36 cellular contexts compared by ENCODE assay signal in the genomic region with DNA sequence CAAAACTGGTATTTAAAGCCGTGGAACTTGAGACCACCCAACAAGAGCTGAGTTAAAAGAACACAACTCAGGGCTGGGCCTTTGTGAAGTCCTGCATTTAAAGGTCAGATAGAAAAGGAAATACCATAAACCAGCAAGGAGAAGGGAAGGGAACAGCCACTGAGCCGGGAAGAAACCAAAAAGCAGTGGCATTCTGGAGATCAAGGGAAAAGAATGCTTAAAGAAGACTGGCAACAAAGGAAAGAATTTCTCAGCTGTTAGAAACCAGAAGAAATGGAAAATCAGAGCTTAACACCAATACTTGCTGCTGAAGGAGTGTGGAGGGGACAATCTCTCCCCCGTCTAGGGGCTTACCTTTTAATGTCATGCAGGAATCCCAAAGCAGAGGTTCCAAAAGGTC.
"Had no signal": no experiment of that assay in that cellular context is flagged by ENCODE, and none has a peak within 500 bp of the region (broad histone marks: within the 10 kb centered on the region; RNA-seq: fewer than 3 reads in every experiment).

No MANE protein-coding gene starts in this region.

- H3K36me3 ChIP-seq: brain microvascular endothelial cell had no signal

- H2AFZ ChIP-seq: PC-9 had no signal

- H3K4me3 ChIP-seq: PC-9 had no signal

- H3K36me3 Mint-ChIP-seq: activated CD8-positive, alpha-beta memory T cell treated with anti-CD3 and anti-CD28 coated beads, Interleukin-2, amount 10 ng/mL, durations not matched to agents 7 days and 5 days; activated naive CD8-positive, alpha-beta T cell treated with anti-CD3 and anti-CD28 coated beads for 36 hours had no signal

- H3K27me3 Mint-ChIP-seq: activated CD8-positive, alpha-beta memory T cell treated with anti-CD3 and anti-CD28 coated beads, Interleukin-2, amount 10 ng/mL, durations not matched to agents 7 days and 5 days had no signal

- ATAC-seq: activated CD8-positive, alpha-beta memory T cell treated with anti-CD3 and anti-CD28 coated beads, Interleukin-2, amount 10 ng/mL, durations not matched to agents 7 days and 5 days; activated T-helper 17 cell treated with anti-CD3 and anti-CD28 coated beads, Interleukin-2, amount 50 U/mL, for 72 hours; Right ventricle myocardium inferior had no signal

- DNase-seq: activated CD4-positive, alpha-beta memory T cell treated with anti-CD3 and anti-CD28 coated beads, Interleukin-2, amount 10 ng/mL, durations not matched to agents 7 days and 5 days; activated CD4-positive, alpha-beta T cell treated with anti-CD3 and anti-CD28 coated beads for 1 hour; activated CD4-positive, alpha-beta T cell treated with anti-CD3 and anti-CD28 coated beads for 48 hours; activated CD4-positive, CD25-positive, alpha-beta regulatory T cell; activated CD8-positive, alpha-beta memory T cell treated with anti-CD3 and anti-CD28 coated beads for 24 hours; activated CD8-positive, alpha-beta memory T cell treated with anti-CD3 and anti-CD28 coated beads, Interleukin-2, amount 10 ng/mL, durations not matched to agents 7 days and 5 days; activated CD8-positive, alpha-beta memory T cell treated with anti-CD3 and anti-CD28 coated beads, Interleukin-2, amount 50 U/mL, for 48 hours; activated effector memory CD4-positive, alpha-beta T cell treated with anti-CD3 and anti-CD28 coated beads, Interleukin-2, amount 50 U/mL, for 16 hours; activated naive CD4-positive, alpha-beta T cell; activated naive CD4-positive, alpha-beta T cell treated with anti-CD3 and anti-CD28 coated beads, Interleukin-2, amount 50 U/mL, for 16 hours; activated naive CD8-positive, alpha-beta T cell treated with anti-CD3 and anti-CD28 coated beads for 36 hours; activated T-cell treated with anti-CD3 and anti-CD28 coated beads, Interleukin-2, amount 50 U/mL, for 48 hours; amniotic stem cell; aorta; brain microvascular endothelial cell; central memory CD4-positive, alpha-beta T cell; Karpas-422; NCI-H1105; NCI-H1417 treated with DMSO at 0.1 percent for 48 hours; NCI-H1694; NCI-H1930; NCI-H2081 treated with DMSO at 0.1 percent for 48 hours; NCI-H226; NCI-H446 treated with DMSO at 0.1 percent for 48 hours; NCI-H524; NCI-H69; NCI-H82; PC-9; SW 1271; T-helper 1 cell; T-helper 2 cell; T-helper 9 cell had no signal

- H3K4me2 ChIP-seq: PC-9 had no signal

- H3K27me3 ChIP-seq: brain microvascular endothelial cell had no signal

- H3K4me3 Mint-ChIP-seq: activated CD4-positive, alpha-beta memory T cell treated with anti-CD3 and anti-CD28 coated beads, Interleukin-2, amount 10 ng/mL, durations not matched to agents 7 days and 5 days; activated CD8-positive, alpha-beta memory T cell treated with anti-CD3 and anti-CD28 coated beads, Interleukin-2, amount 10 ng/mL, durations not matched to agents 7 days and 5 days; activated naive CD8-positive, alpha-beta T cell treated with anti-CD3 and anti-CD28 coated beads for 36 hours; activated T-helper 17 cell treated with anti-CD3 and anti-CD28 coated beads, Interleukin-2, amount 50 U/mL, for 72 hours had no signal

- H3K9me3 Mint-ChIP-seq: activated CD4-positive, alpha-beta memory T cell treated with anti-CD3 and anti-CD28 coated beads, Interleukin-2, amount 10 ng/mL, durations not matched to agents 7 days and 5 days; activated naive CD8-positive, alpha-beta T cell treated with anti-CD3 and anti-CD28 coated beads for 36 hours; activated T-helper 17 cell treated with anti-CD3 and anti-CD28 coated beads, Interleukin-2, amount 50 U/mL, for 72 hours had no signal

- H3K4me1 Mint-ChIP-seq: activated CD4-positive, alpha-beta memory T cell treated with anti-CD3 and anti-CD28 coated beads, Interleukin-2, amount 10 ng/mL, durations not matched to agents 7 days and 5 days; activated CD8-positive, alpha-beta memory T cell treated with anti-CD3 and anti-CD28 coated beads, Interleukin-2, amount 10 ng/mL, durations not matched to agents 7 days and 5 days; activated naive CD8-positive, alpha-beta T cell treated with anti-CD3 and anti-CD28 coated beads for 36 hours; activated T-helper 17 cell treated with anti-CD3 and anti-CD28 coated beads, Interleukin-2, amount 50 U/mL, for 72 hours had no signal

- H3K27ac ChIP-seq: brain microvascular endothelial cell, PC-9, RWPE1, VCaP had no signal

- H3K27ac Mint-ChIP-seq: activated CD4-positive, alpha-beta memory T cell treated with anti-CD3 and anti-CD28 coated beads, Interleukin-2, amount 10 ng/mL, durations not matched to agents 7 days and 5 days; activated CD8-positive, alpha-beta memory T cell treated with anti-CD3 and anti-CD28 coated beads, Interleukin-2, amount 10 ng/mL, durations not matched to agents 7 days and 5 days; activated naive CD8-positive, alpha-beta T cell treated with anti-CD3 and anti-CD28 coated beads for 36 hours; activated T-helper 17 cell treated with anti-CD3 and anti-CD28 coated beads, Interleukin-2, amount 50 U/mL, for 72 hours had no signal
